ENCODE assay signal across 24 cellular contexts in genomic region chr19:28862238-28862637, GRCh38.
A peak's percentile ranks its signal among the peaks of the same experiment; 100 is the strongest.
DNase-seq lines count a peak whose midpoint lies in the region; FAIRE-seq and TF ChIP-seq lines count a peak whose summit lies in the region.
"Had no signal": no experiment of that assay in that cellular context is flagged by ENCODE, and none has a peak within 500 bp of the region (broad histone marks: within the 10 kb centered on the region; RNA-seq: fewer than 3 reads in every experiment).

No MANE protein-coding gene starts in this region.

- DNase-seq in NK-92 treated with Interleukin-12 subunit alpha and Interleukin-12 subunit beta, amount 100 ng/mL, for 24 hours (lab: John Stamatoyannopoulos, UW) = peak; percentile 15
- no peak for DNase-seq in NK-92 (lab: John Stamatoyannopoulos, UW; ENCODE audit: unreplicated experiment)
- DNase-seq in H1 (ENCODE audit: low read depth in 1 of 2, low spot score in 2 of 2) = no peak
- peak; percentile 42 for DNase-seq in mesendoderm
- DNase-seq in PC-9 = no peak
- DNase-seq in AG20443 (ENCODE audit: low spot score) = no peak
- no peak for DNase-seq in stimulated activated CD4-positive, alpha-beta T cell treated with anti-CD3 and anti-CD28 coated beads, Interleukin-4, amount 100 ng/mL, for 4 hours
- DNase-seq in DMS79 (lab: John Stamatoyannopoulos, UW) = no peak
- DNase-seq: ACHN; Caco-2; CD4-positive, alpha-beta memory T cell; GDM1; HFFc6; KG1; NCI-H1092 treated with DMSO at 0.1 percent for 48 hours; NCI-H1436 treated with DMSO at 0.1 percent for 48 hours; NCI-H1930; NCI-H510A; OCI-M1; SHP77 had no signal

- H3K4me3 ChIP-seq in H1 (ENCODE audit: extremely low read depth in 1 of 4, insufficient read depth in 2 of 4, low read depth in 3 of 4, low read length in 4 of 4) (no peak overlapping the region), mesendoderm (ENCODE audit: low read length) (no peak overlapping the region), PC-9 (no peak overlapping the region)
- H3K4me3 ChIP-seq: BLaER1 treated with 17β-estradiol and CSF1 and Interleukin-3, amounts not matched to agents 10 nM and 100 nM had no signal

- 88% methylated on average over 3 of the region's 3 CpGs; no CpG with 5 or more reads in 1 of the 2 experiments for WGBS in H1 (ENCODE audit: extremely low coverage in 1 of 2, insufficient coverage in 1 of 2, insufficient read length in 1 of 2, insufficient replicate concordance in 2 of 2, low coverage in 1 of 2, low lambda C conversion rate in 2 of 2, missing lambda C conversion rate in 1 of 2), 2 experiments
- no CpG with 5 or more reads among the region's 3 CpGs for WGBS in mesendoderm (ENCODE audit: extremely low coverage, insufficient coverage, low lambda C conversion rate)

- H2BK120ac ChIP-seq in H1 (replicated peaks; ENCODE audit: low read depth, low read length) (no peak overlapping the region), mesendoderm (ENCODE audit: low read depth, low read length) (no peak overlapping the region)

- no peaks in the 10 kb centered on the region for H3K9me2 ChIP-seq in PC-9 (ENCODE audit: insufficient read depth)

- H3K4me1 ChIP-seq in H1 (replicated peaks in 1 of 4; ENCODE audit: control insufficient read depth in 3 of 4, insufficient read depth in 4 of 4, low read length in 3 of 4) (no peaks in the 10 kb centered on the region; a peak in 1 of 7 replicates), mesendoderm (ENCODE audit: control insufficient read depth, low read depth, low read length) (no peaks in the 10 kb centered on the region), PC-9 (replicated peaks; ENCODE audit: insufficient read depth) (no peaks in the 10 kb centered on the region)
- H3K4me1 ChIP-seq: Caco-2 had no signal

- POLR2A ChIA-PET in H1 (lab: Charles Lee; ENCODE audit: partially characterized antibody) (no interaction called here), PC-9 (lab: Charles Lee; ENCODE audit: unreplicated experiment) (no interaction called here)

- H3K9me3 ChIP-seq in H1 (ENCODE audit: insufficient read depth in 2 of 2, low read depth in 1 of 2, low read length in 1 of 2) = no peaks in the 10 kb centered on the region
- no peaks in the 10 kb centered on the region for H3K9me3 ChIP-seq in PC-9 (ENCODE audit: insufficient read depth, low read depth)
- H3K9me3 ChIP-seq: BLaER1 treated with 17β-estradiol and CSF1 and Interleukin-3, amounts not matched to agents 10 nM and 100 nM; Caco-2 had no signal

- intact Hi-C loops in PC-9 (cut with micrococcal nuclease; ENCODE audit: unreplicated experiment) = no loop called here

- no peak overlapping the region for H4K91ac ChIP-seq in H1 (replicated peaks; ENCODE audit: insufficient read length, low read length)

- H3K4me2 ChIP-seq in H1 (ENCODE audit: insufficient read depth in 1 of 2, low read depth in 2 of 2, low read length in 2 of 2) = no peak overlapping the region
- no peak overlapping the region for H3K4me2 ChIP-seq in mesendoderm (ENCODE audit: low read length)
- no peak overlapping the region for H3K4me2 ChIP-seq in PC-9

- H3K79me2 ChIP-seq in H1 (ENCODE audit: control insufficient read depth in 1 of 2, insufficient read depth in 2 of 2, low read length in 2 of 2) (no peaks in the 10 kb centered on the region), mesendoderm (ENCODE audit: control insufficient read depth, insufficient read depth, low read length) (no peaks in the 10 kb centered on the region), PC-9 (ENCODE audit: low read depth) (no peaks in the 10 kb centered on the region)

- H2AFZ ChIP-seq in H1 (ENCODE audit: low read length) = no peak overlapping the region
- no peak overlapping the region for H2AFZ ChIP-seq in PC-9

- TF ChIP-seq RAD21 in H1 (IDR thresholded peaks at IDR 0.05 in 1 of 2, conservative IDR thresholded peaks at IDR 0.05 in 1 of 2; ENCODE audit: low read depth in 2 of 2, low read length in 2 of 2) = peak; percentile 57 to 67

- H2BK12ac ChIP-seq in H1 (ENCODE audit: low read depth, low read length) = no peak overlapping the region

- H3K23ac ChIP-seq in H1 (ENCODE audit: insufficient read length) (no peak overlapping the region), mesendoderm (ENCODE audit: low read length) (no peak overlapping the region)

- H3K4ac ChIP-seq in H1 (replicated peaks; ENCODE audit: insufficient read length, low read depth, low read length) = no peak overlapping the region
- H3K4ac ChIP-seq in mesendoderm (ENCODE audit: low read depth, low read length) = no peak overlapping the region

- H3K23me2 ChIP-seq in H1 (ENCODE audit: low read depth, low read length) = no peaks in the 10 kb centered on the region

- H3K56ac ChIP-seq in H1 (replicated peaks; ENCODE audit: insufficient read length, low read depth, low read length) (no peak overlapping the region), mesendoderm (ENCODE audit: low read length) (no peak overlapping the region)

- no peak overlapping the region for H3K14ac ChIP-seq in H1 (ENCODE audit: insufficient read length)

- no peaks in the 10 kb centered on the region for H3K79me1 ChIP-seq in H1 (ENCODE audit: low read depth, low read length)
- H3K79me1 ChIP-seq in mesendoderm (ENCODE audit: low read length) = no peaks in the 10 kb centered on the region

- no peak overlapping the region for H4K8ac ChIP-seq in H1 (ENCODE audit: extremely low read depth, insufficient read depth, low read length)
- H4K8ac ChIP-seq in mesendoderm (ENCODE audit: low read depth, low read length) = no peak overlapping the region

- H2BK20ac ChIP-seq in H1 (ENCODE audit: low read length) = no peak overlapping the region

- H4K5ac ChIP-seq in H1 (ENCODE audit: insufficient read length, low read depth, low read length) (no peak overlapping the region), mesendoderm (ENCODE audit: low read length) (no peak overlapping the region)

- H2AK5ac ChIP-seq in H1 (ENCODE audit: low read depth, low read length) (no peak overlapping the region), mesendoderm (ENCODE audit: low read length) (no peak overlapping the region)

- TF ChIP-seq EP300 in H1 (IDR thresholded peaks at IDR 0.05; ENCODE audit: borderline replicate concordance in 1 of 2, low read depth in 2 of 2, low read length in 2 of 2) = no peak

- H2BK15ac ChIP-seq in H1 (ENCODE audit: low read length) (no peak overlapping the region), mesendoderm (replicated peaks; ENCODE audit: low read depth) (no peak overlapping the region)

- H3K36me3 ChIP-seq in H1 (ENCODE audit: control insufficient read depth in 2 of 4, insufficient read depth in 4 of 4, low read length in 3 of 4) (no peaks in the 10 kb centered on the region), mesendoderm (ENCODE audit: control insufficient read depth, insufficient read depth, low read length) (no peaks in the 10 kb centered on the region), PC-9 (ENCODE audit: low read depth) (no peaks in the 10 kb centered on the region)
- H3K36me3 ChIP-seq: BLaER1 treated with 17β-estradiol and CSF1 and Interleukin-3, amounts not matched to agents 10 nM and 100 nM had no signal

- CTCF ChIA-PET in H1 (lab: Charles Lee; ENCODE audit: partially characterized antibody) = interaction anchor here (0.7 to 4.2 kb wide), 12 partner anchors 14 to 194 kb away, joined by 3 to 26 read pairs (median 3); no protein-coding TSS in a partner anchor
- CTCF ChIA-PET in PC-9 (lab: Charles Lee) = no interaction called here

- TF ChIP-seq CTCF in H1 (IDR thresholded peaks at IDR 0.05; ENCODE audit: control extremely low read depth in 1 of 3, insufficient read depth in 1 of 3, low read depth in 1 of 3, low read length in 3 of 3) = peak; percentile 3 to 30 (median 18); a peak in 3 of 4 replicates
- no peak for TF ChIP-seq CTCF in PC-9 (conservative IDR thresholded peaks at IDR 0.05)

- TF ChIP-seq POLR2A in H1 (IDR thresholded peaks at IDR 0.05; ENCODE audit: control extremely low read depth in 1 of 2, low read depth in 2 of 2, low read length in 2 of 2) = no peak

- H4K20me1 ChIP-seq in H1 (replicated peaks in 1 of 2; ENCODE audit: control insufficient read depth in 1 of 2, insufficient read depth in 2 of 2, low read length in 2 of 2) = no peaks in the 10 kb centered on the region
- H4K20me1 ChIP-seq in PC-9 (ENCODE audit: insufficient read depth) = no peaks in the 10 kb centered on the region
- H4K20me1 ChIP-seq: BLaER1 treated with 17β-estradiol and CSF1 and Interleukin-3, amounts not matched to agents 10 nM and 100 nM had no signal

- no peak overlapping the region for H3K27ac ChIP-seq in H1 (ENCODE audit: low read depth, low read length)
- no peak overlapping the region for H3K27ac ChIP-seq in mesendoderm (ENCODE audit: low read depth, low read length)
- no peak overlapping the region for H3K27ac ChIP-seq in PC-9
- H3K27ac ChIP-seq: 22Rv1; BLaER1 treated with 17β-estradiol and CSF1 and Interleukin-3, amounts not matched to agents 10 nM and 100 nM had no signal

- BruUV-seq in PC-9 (replicated peaks; lab: Mats Ljungman, UMichigan) = no TSS peak

- H3K9ac ChIP-seq in H1 (replicated peaks in 1 of 4; ENCODE audit: extremely low read depth in 1 of 4, low read depth in 3 of 4, low read length in 3 of 4) (no peak overlapping the region), mesendoderm (ENCODE audit: low read length) (no peak overlapping the region)
- H3K9ac ChIP-seq: BLaER1 treated with 17β-estradiol and CSF1 and Interleukin-3, amounts not matched to agents 10 nM and 100 nM had no signal

- peak; percentile 36 for FAIRE-seq in H1 (lab: Jason Lieb, UNC)
- FAIRE-seq: GM18507, H54 had no signal

- no peaks in the 10 kb centered on the region for H3F3A ChIP-seq in PC-9 (ENCODE audit: insufficient read depth, low read depth)

- H3K18ac ChIP-seq in H1 (ENCODE audit: extremely low read depth, low read length) (no peak overlapping the region), mesendoderm (ENCODE audit: low read length) (no peak overlapping the region)

- H2BK5ac ChIP-seq in H1 (ENCODE audit: low read depth, low read length) = no peak overlapping the region
- H2BK5ac ChIP-seq in mesendoderm (ENCODE audit: low read length) = no peak overlapping the region

- no peaks in the 10 kb centered on the region; a peak in 1 of 7 replicates for H3K27me3 ChIP-seq in H1 (replicated peaks in 1 of 4; ENCODE audit: control insufficient read depth in 3 of 4, extremely low read depth in 1 of 4, insufficient read depth in 3 of 4, low read length in 3 of 4)
- no peaks in the 10 kb centered on the region for H3K27me3 ChIP-seq in mesendoderm (ENCODE audit: insufficient read depth, low read length, poor library complexity)
- peaks cover 15% of the 10 kb centered on the region for H3K27me3 ChIP-seq in PC-9 (ENCODE audit: insufficient read depth, low read depth)

TF ChIP-seq in H1, 55 proteins besides CTCF, POLR2A, EP300 and RAD21 (continues in another document):
- TF ChIP-seq MAX (IDR thresholded peaks at IDR 0.05) (no peak), TAF1 (IDR thresholded peaks at IDR 0.05; ENCODE audit: low read depth, low read length) (no peak), RXRA (IDR thresholded peaks at IDR 0.05; ENCODE audit: insufficient read depth, low read depth, low read length) (no peak), HDAC2 (IDR thresholded peaks at IDR 0.05; ENCODE audit: borderline replicate concordance in 1 of 2, low read depth in 2 of 2, low read length in 2 of 2) (no peak), TAF7 (optimal IDR thresholded peaks at IDR 0.05; ENCODE audit: borderline replicate concordance, low read depth, low read length) (no peak)

Comparison
In these comparisons a context has a peak if more than half of its experiments do, and no peak if none do; other contexts are left out.
1. DNase-seq: peak in NK-92 treated with Interleukin-12 subunit alpha and Interleukin-12 subunit beta, amount 100 ng/mL, for 24 hours (single experiment) and mesendoderm (single experiment); none in NK-92 (single experiment), H1 (0 of 2), PC-9 (0 of 2), AG20443 (single experiment), stimulated activated CD4-positive, alpha-beta T cell treated with anti-CD3 and anti-CD28 coated beads, Interleukin-4, amount 100 ng/mL, for 4 hours (0 of 2) and DMS79 (single experiment).